Comparison of ENCODE assay signal across 1 cellular context in the genomic region with DNA sequence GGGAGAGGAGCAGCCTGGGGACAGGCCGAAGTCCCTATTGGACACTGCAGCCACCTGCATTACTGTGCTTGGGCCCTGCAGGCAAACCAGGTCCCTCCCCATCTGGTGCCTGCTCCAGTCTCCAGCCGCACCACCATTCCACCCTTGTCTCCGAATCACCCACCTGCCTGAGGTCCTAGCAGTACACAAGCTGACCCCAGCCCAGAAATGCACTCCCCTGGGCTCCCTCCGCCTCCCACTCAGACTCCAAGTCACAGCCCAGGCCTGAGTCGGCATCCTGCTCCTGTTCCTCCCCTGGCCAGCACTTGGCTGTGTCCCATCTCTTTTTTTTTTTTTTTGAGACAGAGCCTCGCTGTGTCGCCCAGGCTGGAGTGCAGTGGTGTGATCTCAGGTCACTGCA.
TF ChIP-seq lines count a peak whose summit lies in the region.

No MANE protein-coding gene starts in this region.

TF ChIP-seq in H1, 55 proteins besides CTCF, POLR2A, EP300 and RAD21:
- TF ChIP-seq RFX5 (IDR thresholded peaks at IDR 0.05; ENCODE audit: borderline replicate concordance, low read depth, low read length) (no peak), KDM4A (IDR thresholded peaks at IDR 0.05; ENCODE audit: low read depth, low read length, severe bottlenecking) (no peak), RNF2 (IDR thresholded peaks at IDR 0.05; ENCODE audit: borderline replicate concordance, low read depth, low read length, missing control alignments, poor library complexity, severe bottlenecking) (no peak), PHF8 (conservative IDR thresholded peaks at IDR 0.05; ENCODE audit: low read depth, low read length) (no peak), ASH2L (IDR thresholded peaks at IDR 0.05; ENCODE audit: low read length) (no peak), CHD2 (IDR thresholded peaks at IDR 0.05; ENCODE audit: low read length) (no peak)
- TF ChIP-seq, protein P1, sequence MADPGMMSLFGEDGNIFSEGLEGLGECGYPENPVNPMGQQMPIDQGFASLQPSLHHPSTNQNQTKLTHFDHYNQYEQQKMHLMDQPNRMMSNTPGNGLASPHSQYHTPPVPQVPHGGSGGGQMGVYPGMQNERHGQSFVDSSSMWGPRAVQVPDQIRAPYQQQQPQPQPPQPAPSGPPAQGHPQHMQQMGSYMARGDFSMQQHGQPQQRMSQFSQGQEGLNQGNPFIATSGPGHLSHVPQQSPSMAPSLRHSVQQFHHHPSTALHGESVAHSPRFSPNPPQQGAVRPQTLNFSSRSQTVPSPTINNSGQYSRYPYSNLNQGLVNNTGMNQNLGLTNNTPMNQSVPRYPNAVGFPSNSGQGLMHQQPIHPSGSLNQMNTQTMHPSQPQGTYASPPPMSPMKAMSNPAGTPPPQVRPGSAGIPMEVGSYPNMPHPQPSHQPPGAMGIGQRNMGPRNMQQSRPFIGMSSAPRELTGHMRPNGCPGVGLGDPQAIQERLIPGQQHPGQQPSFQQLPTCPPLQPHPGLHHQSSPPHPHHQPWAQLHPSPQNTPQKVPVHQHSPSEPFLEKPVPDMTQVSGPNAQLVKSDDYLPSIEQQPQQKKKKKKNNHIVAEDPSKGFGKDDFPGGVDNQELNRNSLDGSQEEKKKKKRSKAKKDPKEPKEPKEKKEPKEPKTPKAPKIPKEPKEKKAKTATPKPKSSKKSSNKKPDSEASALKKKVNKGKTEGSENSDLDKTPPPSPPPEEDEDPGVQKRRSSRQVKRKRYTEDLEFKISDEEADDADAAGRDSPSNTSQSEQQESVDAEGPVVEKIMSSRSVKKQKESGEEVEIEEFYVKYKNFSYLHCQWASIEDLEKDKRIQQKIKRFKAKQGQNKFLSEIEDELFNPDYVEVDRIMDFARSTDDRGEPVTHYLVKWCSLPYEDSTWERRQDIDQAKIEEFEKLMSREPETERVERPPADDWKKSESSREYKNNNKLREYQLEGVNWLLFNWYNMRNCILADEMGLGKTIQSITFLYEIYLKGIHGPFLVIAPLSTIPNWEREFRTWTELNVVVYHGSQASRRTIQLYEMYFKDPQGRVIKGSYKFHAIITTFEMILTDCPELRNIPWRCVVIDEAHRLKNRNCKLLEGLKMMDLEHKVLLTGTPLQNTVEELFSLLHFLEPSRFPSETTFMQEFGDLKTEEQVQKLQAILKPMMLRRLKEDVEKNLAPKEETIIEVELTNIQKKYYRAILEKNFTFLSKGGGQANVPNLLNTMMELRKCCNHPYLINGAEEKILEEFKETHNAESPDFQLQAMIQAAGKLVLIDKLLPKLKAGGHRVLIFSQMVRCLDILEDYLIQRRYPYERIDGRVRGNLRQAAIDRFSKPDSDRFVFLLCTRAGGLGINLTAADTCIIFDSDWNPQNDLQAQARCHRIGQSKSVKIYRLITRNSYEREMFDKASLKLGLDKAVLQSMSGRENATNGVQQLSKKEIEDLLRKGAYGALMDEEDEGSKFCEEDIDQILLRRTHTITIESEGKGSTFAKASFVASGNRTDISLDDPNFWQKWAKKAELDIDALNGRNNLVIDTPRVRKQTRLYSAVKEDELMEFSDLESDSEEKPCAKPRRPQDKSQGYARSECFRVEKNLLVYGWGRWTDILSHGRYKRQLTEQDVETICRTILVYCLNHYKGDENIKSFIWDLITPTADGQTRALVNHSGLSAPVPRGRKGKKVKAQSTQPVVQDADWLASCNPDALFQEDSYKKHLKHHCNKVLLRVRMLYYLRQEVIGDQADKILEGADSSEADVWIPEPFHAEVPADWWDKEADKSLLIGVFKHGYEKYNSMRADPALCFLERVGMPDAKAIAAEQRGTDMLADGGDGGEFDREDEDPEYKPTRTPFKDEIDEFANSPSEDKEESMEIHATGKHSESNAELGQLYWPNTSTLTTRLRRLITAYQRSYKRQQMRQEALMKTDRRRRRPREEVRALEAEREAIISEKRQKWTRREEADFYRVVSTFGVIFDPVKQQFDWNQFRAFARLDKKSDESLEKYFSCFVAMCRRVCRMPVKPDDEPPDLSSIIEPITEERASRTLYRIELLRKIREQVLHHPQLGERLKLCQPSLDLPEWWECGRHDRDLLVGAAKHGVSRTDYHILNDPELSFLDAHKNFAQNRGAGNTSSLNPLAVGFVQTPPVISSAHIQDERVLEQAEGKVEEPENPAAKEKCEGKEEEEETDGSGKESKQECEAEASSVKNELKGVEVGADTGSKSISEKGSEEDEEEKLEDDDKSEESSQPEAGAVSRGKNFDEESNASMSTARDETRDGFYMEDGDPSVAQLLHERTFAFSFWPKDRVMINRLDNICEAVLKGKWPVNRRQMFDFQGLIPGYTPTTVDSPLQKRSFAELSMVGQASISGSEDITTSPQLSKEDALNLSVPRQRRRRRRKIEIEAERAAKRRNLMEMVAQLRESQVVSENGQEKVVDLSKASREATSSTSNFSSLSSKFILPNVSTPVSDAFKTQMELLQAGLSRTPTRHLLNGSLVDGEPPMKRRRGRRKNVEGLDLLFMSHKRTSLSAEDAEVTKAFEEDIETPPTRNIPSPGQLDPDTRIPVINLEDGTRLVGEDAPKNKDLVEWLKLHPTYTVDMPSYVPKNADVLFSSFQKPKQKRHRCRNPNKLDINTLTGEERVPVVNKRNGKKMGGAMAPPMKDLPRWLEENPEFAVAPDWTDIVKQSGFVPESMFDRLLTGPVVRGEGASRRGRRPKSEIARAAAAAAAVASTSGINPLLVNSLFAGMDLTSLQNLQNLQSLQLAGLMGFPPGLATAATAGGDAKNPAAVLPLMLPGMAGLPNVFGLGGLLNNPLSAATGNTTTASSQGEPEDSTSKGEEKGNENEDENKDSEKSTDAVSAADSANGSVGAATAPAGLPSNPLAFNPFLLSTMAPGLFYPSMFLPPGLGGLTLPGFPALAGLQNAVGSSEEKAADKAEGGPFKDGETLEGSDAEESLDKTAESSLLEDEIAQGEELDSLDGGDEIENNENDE (IDR thresholded peaks at IDR 0.05; ENCODE audit: insufficient replicate concordance, low read length) = no peak
